17 cellular contexts compared by ENCODE assay signal in genomic region chr4:83408958-83409357, GRCh38.
"Had no signal": no experiment of that assay in that cellular context is flagged by ENCODE, and none has a peak within 500 bp of the region (broad histone marks: within the 10 kb centered on the region; RNA-seq: fewer than 3 reads in every experiment).

No MANE protein-coding gene starts in this region.

- ATAC-seq: activated naive CD4-positive, alpha-beta T cell treated with anti-CD3 and anti-CD28 coated beads, Interleukin-2, amount 50 U/mL, for 72 hours; gastroesophageal sphincter; left ventricle myocardium superior; right lobe of liver; stimulated activated effector memory CD8-positive, alpha-beta T cell treated with anti-CD3 and anti-CD28 coated beads, Interleukin-12 subunit alpha, Interleukin-12 subunit beta, amount 100 ng/mL, for 72 hours; WTC11 had no signal

- H3K36me3 Mint-ChIP-seq: activated naive CD4-positive, alpha-beta T cell treated with anti-CD3 and anti-CD28 coated beads, Interleukin-2, amount 50 U/mL, for 72 hours; WTC11 had no signal

- DNase-seq: activated gamma-delta T cell; colonic mucosa; esophagus squamous epithelium; head of caudate nucleus; hypothalamus; left ventricle myocardium superior; mammary epithelial cell; midbrain; nucleus accumbens; right lobe of liver; stimulated activated CD4-positive, alpha-beta T cell treated with anti-CD3 and anti-CD28 coated beads, Interleukin-2, amount 100 ng/mL, for 24 hours; T1000; transverse colon had no signal

- H3K4me3 Mint-ChIP-seq: stimulated activated effector memory CD8-positive, alpha-beta T cell treated with anti-CD3 and anti-CD28 coated beads, Interleukin-12 subunit alpha, Interleukin-12 subunit beta, amount 100 ng/mL, for 72 hours; WTC11 had no signal

- H3K27ac Mint-ChIP-seq: activated naive CD4-positive, alpha-beta T cell treated with anti-CD3 and anti-CD28 coated beads, Interleukin-2, amount 50 U/mL, for 72 hours; stimulated activated effector memory CD8-positive, alpha-beta T cell treated with anti-CD3 and anti-CD28 coated beads, Interleukin-12 subunit alpha, Interleukin-12 subunit beta, amount 100 ng/mL, for 72 hours; WTC11 had no signal

- H3K4me1 Mint-ChIP-seq: stimulated activated effector memory CD8-positive, alpha-beta T cell treated with anti-CD3 and anti-CD28 coated beads, Interleukin-12 subunit alpha, Interleukin-12 subunit beta, amount 100 ng/mL, for 72 hours had no signal

- H3K9me3 Mint-ChIP-seq: activated naive CD4-positive, alpha-beta T cell treated with anti-CD3 and anti-CD28 coated beads, Interleukin-2, amount 50 U/mL, for 72 hours; stimulated activated effector memory CD8-positive, alpha-beta T cell treated with anti-CD3 and anti-CD28 coated beads, Interleukin-12 subunit alpha, Interleukin-12 subunit beta, amount 100 ng/mL, for 72 hours; WTC11 had no signal
